In the genomic region with DNA sequence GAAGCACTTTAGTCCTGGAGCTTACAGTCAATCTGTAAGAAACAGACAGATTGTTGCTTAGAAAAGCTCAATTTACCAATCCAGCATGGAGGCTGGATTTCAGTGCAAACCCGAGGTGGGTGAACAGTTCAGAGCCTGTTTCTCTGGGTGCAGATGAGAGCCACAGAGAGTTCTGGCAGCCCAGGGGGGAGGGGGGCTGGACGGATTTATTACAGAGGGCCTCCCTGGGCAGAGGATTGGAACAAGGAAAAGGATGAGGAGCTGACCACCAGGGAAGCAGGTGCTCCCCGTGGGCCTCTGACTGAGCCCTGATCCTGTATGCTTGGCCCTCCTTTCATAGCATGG, we compare ENCODE assay signal across 19 cellular contexts. TPM values are rescaled to one million over a fixed set of nuclear protein-coding genes. Genes with fewer than 3 reads are reported as not detected.
DNase-seq lines count a peak whose midpoint lies in the region; TF ChIP-seq lines count a peak whose summit lies in the region.
"Had no signal": no experiment of that assay in that cellular context is flagged by ENCODE, and none has a peak within 500 bp of the region (broad histone marks: within the 10 kb centered on the region; RNA-seq: fewer than 3 reads in every experiment).

No MANE protein-coding gene starts in this region.

- no peaks in the 10 kb centered on the region for H3K9me3 Mint-ChIP-seq in T-helper 1 cell treated with Interleukin-12 subunit alpha and Interleukin-12 subunit beta and Interleukin-4 antibody, amounts not matched to agents 30 μg/mL and 1 μg/mL, for 36 hours
- H3K9me3 Mint-ChIP-seq in activated naive CD8-positive, alpha-beta T cell treated with anti-CD3 and anti-CD28 coated beads for 36 hours: no peaks in the 10 kb centered on the region

- peak overlapping the region; percentile 96 for H3K27ac Mint-ChIP-seq in T-helper 1 cell treated with Interleukin-12 subunit alpha and Interleukin-12 subunit beta and Interleukin-4 antibody, amounts not matched to agents 30 μg/mL and 1 μg/mL, for 36 hours
- peak overlapping the region; percentile 93 for H3K27ac Mint-ChIP-seq in activated naive CD8-positive, alpha-beta T cell treated with anti-CD3 and anti-CD28 coated beads for 36 hours

- peak overlapping the region; percentile 72 for H3K4me3 Mint-ChIP-seq in T-helper 1 cell treated with Interleukin-12 subunit alpha and Interleukin-12 subunit beta and Interleukin-4 antibody, amounts not matched to agents 30 μg/mL and 1 μg/mL, for 36 hours
- peak overlapping the region; percentile 7 for H3K4me3 Mint-ChIP-seq in activated naive CD8-positive, alpha-beta T cell treated with anti-CD3 and anti-CD28 coated beads for 36 hours
- H3K4me3 Mint-ChIP-seq: CD14-positive monocyte had no signal

- intact Hi-C loops in posterior vena cava (cut with DNase I): no loop called here

- H3K9ac ChIP-seq in KMS-11: peak overlapping the region; percentile 74

- H3K4me2 ChIP-seq in KMS-11: peak overlapping the region; percentile 99

- peaks cover 12% of the 10 kb centered on the region for H3K36me3 Mint-ChIP-seq in T-helper 1 cell treated with Interleukin-12 subunit alpha and Interleukin-12 subunit beta and Interleukin-4 antibody, amounts not matched to agents 30 μg/mL and 1 μg/mL, for 36 hours (ENCODE audit: low read depth)
- no peaks in the 10 kb centered on the region for H3K36me3 Mint-ChIP-seq in activated naive CD8-positive, alpha-beta T cell treated with anti-CD3 and anti-CD28 coated beads for 36 hours
- H3K36me3 Mint-ChIP-seq: CD14-positive monocyte had no signal

- H3K4me1 Mint-ChIP-seq in T-helper 1 cell treated with Interleukin-12 subunit alpha and Interleukin-12 subunit beta and Interleukin-4 antibody, amounts not matched to agents 30 μg/mL and 1 μg/mL, for 36 hours (ENCODE audit: low read depth): peaks cover 70% of the 10 kb centered on the region
- H3K4me1 Mint-ChIP-seq in activated naive CD8-positive, alpha-beta T cell treated with anti-CD3 and anti-CD28 coated beads for 36 hours: peaks cover 57% of the 10 kb centered on the region

- no peaks in the 10 kb centered on the region for H4K20me1 ChIP-seq in KMS-11 (ENCODE audit: insufficient read depth)

- DNase-seq in T-helper 1 cell: no peak
- no peak for DNase-seq in activated naive CD8-positive, alpha-beta T cell treated with anti-CD3 and anti-CD28 coated beads for 36 hours
- DNase-seq in posterior vena cava (ENCODE audit: low spot score): peak; percentile 28
- DNase-seq in mesenteric fat pad (ENCODE audit: low spot score): no peak
- no peak for DNase-seq in NCI-H187 treated with DMSO at 0.1 percent for 48 hours (lab: John Stamatoyannopoulos, UW)
- no peak for DNase-seq in NCI-H2081 treated with DMSO at 0.1 percent for 48 hours (lab: John Stamatoyannopoulos, UW)
- DNase-seq: 8988T, amygdala, EL, foreskin fibroblast, left cardiac atrium, NCI-H1048, sigmoid colon, trophoblast cell had no signal

- no peak for TF ChIP-seq CTCF in KMS-11 (conservative IDR thresholded peaks at IDR 0.05; ENCODE audit: low read depth, low read length)

- H2AFZ ChIP-seq in KMS-11 (ENCODE audit: low read depth): peak overlapping the region; percentile 44; the same call in 1 of the 2 replicates

- H3K27me3 ChIP-seq in KMS-11 (ENCODE audit: insufficient read depth, low read depth): no peaks in the 10 kb centered on the region
- H3K27me3 ChIP-seq: sigmoid colon had no signal

- no peaks in the 10 kb centered on the region for H3K36me3 ChIP-seq in KMS-11 (ENCODE audit: insufficient read depth)
- H3K36me3 ChIP-seq: sigmoid colon had no signal

- no peaks in the 10 kb centered on the region for H3K27me3 Mint-ChIP-seq in T-helper 1 cell treated with Interleukin-12 subunit alpha and Interleukin-12 subunit beta and Interleukin-4 antibody, amounts not matched to agents 30 μg/mL and 1 μg/mL, for 36 hours (ENCODE audit: low read depth)
- H3K27me3 Mint-ChIP-seq in activated naive CD8-positive, alpha-beta T cell treated with anti-CD3 and anti-CD28 coated beads for 36 hours: no peaks in the 10 kb centered on the region

- peaks cover 100% of the 10 kb centered on the region for H3K4me1 ChIP-seq in KMS-11 (ENCODE audit: low read depth, poor library complexity, severe bottlenecking)

- H3K79me2 ChIP-seq in KMS-11 (ENCODE audit: insufficient read depth, low read depth): no peaks in the 10 kb centered on the region

- no peak overlapping the region for H3K4me3 ChIP-seq in KMS-11 (IDR thresholded peaks at IDR 0.05; ENCODE audit: insufficient read depth, low read depth, low read length)
- H3K4me3 ChIP-seq: sigmoid colon had no signal

- H3K27ac ChIP-seq in KMS-11: peak overlapping the region; percentile 97

RNA-seq across cellular contexts. Expression of a gene that starts 38.0 kb away (rescaled TPM):
- total RNA-seq in activated naive CD8-positive, alpha-beta T cell treated with anti-CD3 and anti-CD28 coated beads for 36 hours: not detected
- total RNA-seq in posterior vena cava (not detected), mesenteric fat pad (0.58 TPM)
- total RNA-seq: left cardiac atrium, mononuclear cell, osteoblast had no signal
